In genomic region chr14:49892301-49892635, GRCh38 we compare ENCODE assay signal across 8 cellular contexts. TPM values are rescaled to one million over a fixed set of nuclear protein-coding genes. Genes with fewer than 3 reads are reported as not detected.
DNase-seq lines count a peak whose midpoint lies in the region; TF ChIP-seq lines count a peak whose summit lies in the region.

No MANE protein-coding gene starts in this region.

- H3K4me2 ChIP-seq in OCI-LY1 (ENCODE audit: low read length), result peak overlapping the region; percentile 72

- H3K9ac ChIP-seq in HUES48 (ENCODE audit: low read depth, low read length) (peak overlapping the region; percentile 98), OCI-LY1 (ENCODE audit: low read length) (peak overlapping the region; percentile 99)

- H3K4me1 ChIP-seq in HUES48 (ENCODE audit: control insufficient read depth, insufficient read depth, low read length), result peaks cover 9% of the 10 kb centered on the region
- peaks cover 41% of the 10 kb centered on the region for H3K4me1 ChIP-seq in OCI-LY1 (ENCODE audit: insufficient read depth, low read length, severe bottlenecking)

- TF ChIP-seq CTCF in GM20000 (IDR thresholded peaks at IDR 0.05; ENCODE audit: extremely low read depth, missing control alignments), result no peak
- TF ChIP-seq CTCF in OCI-LY1 (IDR thresholded peaks at IDR 0.05; ENCODE audit: low read length), result no peak

- H3K27me3 Mint-ChIP-seq in activated naive CD8-positive, alpha-beta T cell treated with anti-CD3 and anti-CD28 coated beads for 36 hours, result no peaks in the 10 kb centered on the region

- H3K27ac ChIP-seq in HUES48 (ENCODE audit: low read depth, low read length) (peak overlapping the region; percentile 98), OCI-LY1 (ENCODE audit: low read depth, low read length, poor library complexity, severe bottlenecking) (peak overlapping the region; percentile 91)

- H3K79me2 ChIP-seq in OCI-LY1 (ENCODE audit: insufficient read depth, low read length), result peaks cover 43% of the 10 kb centered on the region

- H2AFZ ChIP-seq in OCI-LY1 (ENCODE audit: low read length), result no peak overlapping the region

- peaks cover 26% of the 10 kb centered on the region for H3K36me3 ChIP-seq in HUES48 (ENCODE audit: control insufficient read depth, insufficient read depth, low read length)
- peaks cover 42% of the 10 kb centered on the region for H3K36me3 ChIP-seq in OCI-LY1 (ENCODE audit: insufficient read depth, low read length)

- H3K9me2 ChIP-seq in OCI-LY1 (ENCODE audit: low read depth, low read length), result no peaks in the 10 kb centered on the region

- H3K4me1 Mint-ChIP-seq in activated naive CD8-positive, alpha-beta T cell treated with anti-CD3 and anti-CD28 coated beads for 36 hours, result peaks cover 21% of the 10 kb centered on the region

- H3K27ac Mint-ChIP-seq in activated naive CD8-positive, alpha-beta T cell treated with anti-CD3 and anti-CD28 coated beads for 36 hours, result peak overlapping the region; percentile 98

- no peaks in the 10 kb centered on the region for H3K9me3 ChIP-seq in HUES48 (ENCODE audit: control insufficient read depth, insufficient read depth, low read length)
- no peaks in the 10 kb centered on the region for H3K9me3 ChIP-seq in OCI-LY1 (ENCODE audit: low read length)

- H3K4me3 Mint-ChIP-seq in activated naive CD8-positive, alpha-beta T cell treated with anti-CD3 and anti-CD28 coated beads for 36 hours, result peak overlapping the region; percentile 97

- no peaks in the 10 kb centered on the region for H3K27me3 ChIP-seq in HUES48 (ENCODE audit: control insufficient read depth, insufficient read depth, low read length)
- no peaks in the 10 kb centered on the region for H3K27me3 ChIP-seq in OCI-LY1 (ENCODE audit: insufficient read depth, low read length)

- H3K4me3 ChIP-seq in HUES48 (ENCODE audit: low read depth, low read length) (peak overlapping the region; percentile 91), OCI-LY1 (ENCODE audit: low read depth, low read length, poor library complexity, severe bottlenecking) (peak overlapping the region; percentile 92)

- no peaks in the 10 kb centered on the region for H3K9me3 Mint-ChIP-seq in activated naive CD8-positive, alpha-beta T cell treated with anti-CD3 and anti-CD28 coated beads for 36 hours

- H3F3A ChIP-seq in OCI-LY1 (ENCODE audit: insufficient read depth, low read length), result no peaks in the 10 kb centered on the region; the same call in 1 of the 2 replicates

- DNase-seq in DMS 273 treated with DMSO at 0.1 percent for 48 hours (lab: John Stamatoyannopoulos, UW) (peak; percentile 73), GM20000 (ENCODE audit: low spot score) (peak; percentile 70), glomerular visceral epithelial cell (ENCODE audit: extremely low spot score) (peak; percentile 66), nucleus accumbens (lab: John Stamatoyannopoulos, UW) (peak in 38 of 56 donors; percentile 35 to 87 (median 68)), GOT3 (lab: John Stamatoyannopoulos, UW) (no peak)
- no peak for DNase-seq in activated naive CD8-positive, alpha-beta T cell treated with anti-CD3 and anti-CD28 coated beads for 36 hours

- H3K36me3 Mint-ChIP-seq in activated naive CD8-positive, alpha-beta T cell treated with anti-CD3 and anti-CD28 coated beads for 36 hours, result peaks cover 58% of the 10 kb centered on the region

- no peaks in the 10 kb centered on the region for H4K20me1 ChIP-seq in OCI-LY1 (ENCODE audit: insufficient read depth, low read length)

RNA-seq across cellular contexts. Expression of gene ARF6, which starts 0.6 kb away (rescaled TPM):
- 100 to 1,000 TPM; 134 to 135 TPM for total RNA-seq in activated naive CD8-positive, alpha-beta T cell treated with anti-CD3 and anti-CD28 coated beads for 36 hours

RNA-seq across cellular contexts. Expression of gene NEMF, which starts 39.7 kb away (rescaled TPM):
- total RNA-seq in activated naive CD8-positive, alpha-beta T cell treated with anti-CD3 and anti-CD28 coated beads for 36 hours, result 10 to 100 TPM; 53.7 to 64.6 TPM

Comparison
In these comparisons a context has a peak if more than half of its experiments do, and no peak if none do; other contexts are left out.
1. DNase-seq: peak in DMS 273 treated with DMSO at 0.1 percent for 48 hours (single experiment), GM20000 (single experiment), glomerular visceral epithelial cell (single experiment) and nucleus accumbens (38 of 56); none in activated naive CD8-positive, alpha-beta T cell treated with anti-CD3 and anti-CD28 coated beads for 36 hours (single experiment) and GOT3 (single experiment).